8 cellular contexts compared by ENCODE assay signal in the genomic region with DNA sequence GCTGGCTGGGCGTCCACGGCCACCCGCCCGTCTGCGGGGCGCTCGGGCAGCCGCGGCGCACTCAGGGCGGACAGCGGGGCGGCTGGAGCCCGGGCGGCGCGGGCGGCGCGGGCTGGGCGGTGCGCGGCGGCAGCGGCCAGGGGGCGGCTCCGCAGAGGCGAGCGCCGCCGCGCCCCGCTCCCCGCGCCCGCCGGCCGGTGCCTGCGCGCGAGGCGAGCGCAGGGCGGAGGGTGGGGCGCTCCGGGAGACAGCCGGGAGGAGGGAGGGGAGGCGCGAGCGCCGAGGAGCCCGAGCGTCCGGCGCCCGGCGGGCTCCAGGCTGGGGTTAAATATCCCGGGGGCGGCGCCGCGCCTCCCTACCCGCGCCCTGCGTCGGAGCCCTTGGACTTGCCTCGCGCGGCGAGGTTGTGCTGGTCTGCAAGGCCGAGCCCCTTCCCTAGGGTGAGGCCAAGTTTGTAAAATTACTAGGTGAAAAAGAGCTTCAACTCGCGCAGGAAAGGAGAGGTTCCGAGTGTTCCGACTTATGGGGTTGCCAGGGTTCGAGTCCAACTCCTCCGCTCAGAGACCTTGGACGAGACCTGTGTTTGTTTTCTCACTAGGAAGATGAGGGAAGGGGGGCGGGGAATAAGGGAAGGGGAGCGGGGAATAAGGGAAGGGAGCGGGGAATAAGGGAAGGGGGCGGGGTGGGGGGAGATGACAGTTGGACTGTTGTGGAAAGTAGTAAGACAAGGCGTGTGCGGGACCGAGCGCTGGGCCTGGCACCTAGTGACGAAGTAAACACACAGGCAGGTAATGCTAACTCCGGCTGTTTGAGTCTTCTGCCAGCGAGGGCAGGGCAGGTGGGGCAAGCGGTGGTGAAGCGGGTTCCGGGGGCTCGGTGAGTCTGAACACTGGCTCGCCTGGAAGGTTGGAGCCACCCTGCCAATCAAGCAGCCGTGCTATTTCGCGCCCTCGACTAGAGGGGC. TPM values are rescaled to one million over a fixed set of nuclear protein-coding genes. Genes with fewer than 3 reads are reported as not detected.
A peak's percentile ranks its signal among the peaks of the same experiment; 100 is the strongest.
DNase-seq lines count a peak whose midpoint lies in the region; ATAC-seq and TF ChIP-seq lines count a peak whose summit lies in the region.

A gene (minus strand): TSS at position 301 of the 964 bp plus-strand sequence. CDS start 311 bp downstream, outside the sequence.

- no peak for ATAC-seq in HG03354 (IDR thresholded peaks at IDR 0.05; ENCODE audit: poor library complexity, severe bottlenecking, unreplicated experiment)
- ATAC-seq in GM21367 (IDR thresholded peaks at IDR 0.05; ENCODE audit: unreplicated experiment): no peak

- H3K4me1 ChIP-seq in tibial nerve: peaks cover 0 to 53% (median 15%) of the 10 kb centered on the region in 4 donors

- no peaks in the 10 kb centered on the region for H3K4me1 Mint-ChIP-seq in Calu3 (ENCODE audit: low read depth, unreplicated experiment)
- H3K4me1 Mint-ChIP-seq in chondrocyte (ENCODE audit: low read depth): peaks cover 21% of the 10 kb centered on the region

- TF ChIP-seq CTCF in Calu3 (IDR thresholded peaks at IDR 0.05; ENCODE audit: unreplicated experiment): no peak
- TF ChIP-seq CTCF in NB4 (IDR thresholded peaks at IDR 0.05; ENCODE audit: low read depth, low read length): no peak
- TF ChIP-seq CTCF in chondrocyte (IDR thresholded peaks at IDR 0.05): no peak
- TF ChIP-seq CTCF in lower leg skin (IDR thresholded peaks at IDR 0.05): no peak
- TF ChIP-seq CTCF in tibial nerve (IDR thresholded peaks at IDR 0.05): no peak

- H3K9me3 ChIP-seq in tibial nerve: no peaks in the 10 kb centered on the region

- CTCF ChIA-PET in Calu3 (lab: Charles Lee): no interaction called here

- H3K4me3 Mint-ChIP-seq in Calu3 (ENCODE audit: low read depth, unreplicated experiment) (peak within 1 kb of the TSS; percentile 66), chondrocyte (ENCODE audit: unreplicated experiment) (peak within 1 kb of the TSS; percentile 77)

- H3K4me3 ChIP-seq in NB4 (ENCODE audit: low read depth, low read length): peak within 1 kb of the TSS; percentile 44
- H3K4me3 ChIP-seq in lower leg skin (ENCODE audit: low read depth, poor library complexity, severe bottlenecking): peak within 1 kb of the TSS; percentile 46
- peak within 1 kb of the TSS; percentile 50 to 67 (median 58) for H3K4me3 ChIP-seq in tibial nerve

- DNase-seq in Calu3: peak; percentile 18
- DNase-seq in NB4 (ENCODE audit: low read depth): peak; percentile 39
- no peak for DNase-seq in chondrocyte (ENCODE audit: low spot score)
- DNase-seq in lower leg skin (ENCODE audit: low spot score in 2 of 2): no peak
- DNase-seq in tibial nerve (ENCODE audit: low spot score in 2 of 2): no peak
- no peak for DNase-seq in NCI-H187 treated with DMSO at 0.1 percent for 48 hours (lab: John Stamatoyannopoulos, UW)

- intact Hi-C loops in Calu3 (cut with micrococcal nuclease; ENCODE audit: unreplicated experiment) (no loop called here), lower leg skin (cut with DNase I; ENCODE audit: low total_unique reads) (no loop called here)

- 4 to 5% methylated on average over 48 to 56 of the region's 98 CpGs for WGBS in lower leg skin, 2 donors
- WGBS in tibial nerve, 2 donors: 2 to 3% methylated on average over 56 to 58 of the region's 98 CpGs

- H3K27me3 Mint-ChIP-seq in Calu3 (ENCODE audit: unreplicated experiment) (peaks cover 100% of the 10 kb centered on the region), chondrocyte (ENCODE audit: low read depth) (peaks cover 11% of the 10 kb centered on the region)

- no peak within 1 kb of the TSS for H3K27ac Mint-ChIP-seq in Calu3 (ENCODE audit: unreplicated experiment)
- no peak within 1 kb of the TSS for H3K27ac Mint-ChIP-seq in chondrocyte (ENCODE audit: unreplicated experiment)

- BruUV-seq in Calu3 (replicated peaks; lab: Mats Ljungman, UMichigan): no TSS peak

- H3K27me3 ChIP-seq in tibial nerve: peaks cover 0 to 38% of the 10 kb centered on the region in 2 donors

- no peaks in the 10 kb centered on the region for H3K9me3 Mint-ChIP-seq in Calu3 (ENCODE audit: low read depth, unreplicated experiment)
- H3K9me3 Mint-ChIP-seq in chondrocyte (ENCODE audit: low read depth): no peaks in the 10 kb centered on the region

- TF ChIP-seq POLR2A in NB4 (IDR thresholded peaks at IDR 0.05; ENCODE audit: extremely low read depth, insufficient read length): no peak
- TF ChIP-seq POLR2A in lower leg skin (IDR thresholded peaks at IDR 0.05): no peak
- peak in 1 of 2 donors; percentile 13 for TF ChIP-seq POLR2A in tibial nerve (IDR thresholded peaks at IDR 0.05)

- no peaks in the 10 kb centered on the region for H3K36me3 ChIP-seq in tibial nerve

- H3K27ac ChIP-seq in tibial nerve: peak within 1 kb of the TSS; percentile 63 to 89 (median 79)

- no peaks in the 10 kb centered on the region for H3K36me3 Mint-ChIP-seq in Calu3 (ENCODE audit: insufficient read depth, unreplicated experiment)
- no peaks in the 10 kb centered on the region for H3K36me3 Mint-ChIP-seq in chondrocyte (ENCODE audit: low read depth)

- TF ChIP-seq EP300 in tibial nerve (IDR thresholded peaks at IDR 0.05): no peak

RNA-seq across cellular contexts. Expression of the gene that starts here (rescaled TPM):
- total RNA-seq in Calu3 (2022) (not detected in 2 replicates), chondrocyte (4.6 to 6.1 TPM (median 5.4 TPM) in 3 replicates), lower leg skin (10 to 100 TPM; 13.6 to 27.2 (median 22.1) TPM), tibial nerve (10 to 100 TPM in 2 of 4 donors, 1 to 10 TPM in 2; 3.7 to 12.5 (median 10.0) TPM)

Comparison
In these comparisons a context has a peak if more than half of its experiments do, and no peak if none do; other contexts are left out.
1. Peak in DNase-seq in Calu3; RNA of the gene not detected or under 1 TPM.